Comparison of ENCODE assay signal across 8 cellular contexts in the genomic region with DNA sequence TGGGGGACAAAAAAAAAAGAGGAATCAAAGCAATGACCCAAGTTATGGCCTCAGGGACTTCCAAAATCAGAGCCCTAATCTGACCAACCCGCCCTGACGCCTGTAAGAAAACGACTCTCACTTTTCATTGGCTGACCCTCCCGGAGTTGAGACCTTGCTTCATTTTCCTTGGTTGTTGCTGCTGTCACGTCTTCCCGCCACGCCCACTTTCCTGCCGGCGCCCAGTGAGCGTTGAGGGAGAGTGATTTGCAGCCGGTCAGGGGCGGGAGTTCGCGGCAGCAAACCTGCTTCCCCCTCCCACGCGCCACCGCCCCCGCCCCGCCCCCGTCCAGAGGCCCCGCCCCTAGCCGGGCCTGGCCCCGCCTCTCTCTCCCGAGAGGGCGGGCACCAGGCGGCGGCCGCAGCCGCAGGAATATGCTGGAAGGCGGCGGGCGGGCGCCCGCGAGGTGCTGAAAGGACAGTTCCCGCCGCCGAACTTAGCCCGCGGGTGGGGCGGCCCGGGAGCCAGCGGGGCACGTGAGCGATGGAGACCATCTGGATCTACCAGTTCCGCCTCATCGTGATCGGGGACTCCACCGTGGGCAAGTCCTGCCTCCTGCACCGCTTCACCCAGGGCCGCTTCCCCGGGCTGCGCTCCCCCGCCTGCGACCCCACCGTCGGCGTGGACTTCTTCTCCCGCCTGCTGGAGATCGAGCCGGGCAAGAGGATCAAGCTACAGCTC. TPM values are rescaled to one million over a fixed set of nuclear protein-coding genes. Genes with fewer than 3 reads are reported as not detected.
DNase-seq lines count a peak whose midpoint lies in the region; ATAC-seq and TF ChIP-seq lines count a peak whose summit lies in the region.

A gene with protein sequence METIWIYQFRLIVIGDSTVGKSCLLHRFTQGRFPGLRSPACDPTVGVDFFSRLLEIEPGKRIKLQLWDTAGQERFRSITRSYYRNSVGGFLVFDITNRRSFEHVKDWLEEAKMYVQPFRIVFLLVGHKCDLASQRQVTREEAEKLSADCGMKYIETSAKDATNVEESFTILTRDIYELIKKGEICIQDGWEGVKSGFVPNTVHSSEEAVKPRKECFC (plus strand): TSS at position 403 of the 721 bp plus-strand sequence. CDS start 121 bp downstream, at position 524.

- 0 to 1% methylated on average over 61 of the region's 61 CpGs for WGBS in ectodermal cell, 2 experiments

- H3K27me3 ChIP-seq in BJ (ENCODE audit: control insufficient read depth, insufficient read depth, low read length) (peaks cover 7% of the 10 kb centered on the region), ectodermal cell (ENCODE audit: control insufficient read depth, insufficient read depth, low read length, poor library complexity, severe bottlenecking) (no peaks in the 10 kb centered on the region), lower lobe of right lung (ENCODE audit: low read depth) (peaks cover 17% of the 10 kb centered on the region)

- DNase-seq in BJ (ENCODE audit: low read depth) (peak; percentile 16), NCI-H748 (lab: John Stamatoyannopoulos, UW; ENCODE audit: unreplicated experiment) (peak; percentile 95), lower lobe of right lung (peak; percentile 93)
- peak; percentile 85 for DNase-seq in activated CD4-positive, alpha-beta memory T cell treated with anti-CD3 and anti-CD28 coated beads for 36 hours
- peak; percentile 50 to 69 for DNase-seq in stimulated activated CD4-positive, alpha-beta T cell treated with anti-CD3 and anti-CD28 coated beads, Interleukin-4, amount 100 ng/mL, for 48 hours (ENCODE audit: low read depth in 2 of 2)

- H3K4me1 Mint-ChIP-seq in activated CD4-positive, alpha-beta memory T cell treated with anti-CD3 and anti-CD28 coated beads for 36 hours (ENCODE audit: low read depth) = peaks cover 13% of the 10 kb centered on the region

- no peaks in the 10 kb centered on the region for H3K9me3 ChIP-seq in ectodermal cell (ENCODE audit: control insufficient read depth, low read length)
- no peaks in the 10 kb centered on the region for H3K9me3 ChIP-seq in lower lobe of right lung

- intact Hi-C loops in activated CD4-positive, alpha-beta memory T cell treated with anti-CD3 and anti-CD28 coated beads for 36 hours (cut with micrococcal nuclease) = loop anchor here (1.0 to 2.0 kb wide), 3 partner anchors 69 to 297 kb away; a partner anchor contains a TSS
- intact Hi-C loops in lower lobe of right lung (cut with DNase I) = no loop called here

- POLR2A ChIA-PET in BJ (lab: Charles Lee) = no interaction called here
- POLR2A ChIA-PET in activated CD4-positive, alpha-beta memory T cell treated with anti-CD3 and anti-CD28 coated beads for 36 hours (lab: Charles Lee) = no interaction called here

- TF ChIP-seq CTCF in BJ (IDR thresholded peaks at IDR 0.05; ENCODE audit: insufficient read depth, low read depth, low read length) (no peak), lower lobe of right lung (IDR thresholded peaks at IDR 0.05) (no peak)

- H3K4me3 ChIP-seq in BJ (ENCODE audit: low read depth, low read length) (peak within 1 kb of the TSS; percentile 18), ectodermal cell (ENCODE audit: insufficient read depth, low read depth, low read length) (peak within 1 kb of the TSS; percentile 85), lower lobe of right lung (peak within 1 kb of the TSS; percentile 62)

- H3K27me3 Mint-ChIP-seq in activated CD4-positive, alpha-beta memory T cell treated with anti-CD3 and anti-CD28 coated beads for 36 hours = peaks cover 34% of the 10 kb centered on the region

- H3K27ac Mint-ChIP-seq in activated CD4-positive, alpha-beta memory T cell treated with anti-CD3 and anti-CD28 coated beads for 36 hours = no peak within 1 kb of the TSS

- peak; percentile 87 for ATAC-seq in GM19372 (IDR thresholded peaks at IDR 0.05; ENCODE audit: low read depth, unreplicated experiment)
- ATAC-seq in HG03520 (IDR thresholded peaks at IDR 0.05; ENCODE audit: unreplicated experiment) = peak; percentile 89
- ATAC-seq in lower lobe of right lung = peak; percentile 97 to 99

- CTCF ChIA-PET in BJ (lab: Yijun Ruan, JAX) = interaction anchor here (1.5 kb wide), 1 partner anchor 11 kb away, joined by 7 read pairs; no protein-coding TSS in a partner anchor
- CTCF ChIA-PET in activated CD4-positive, alpha-beta memory T cell treated with anti-CD3 and anti-CD28 coated beads for 36 hours (lab: Charles Lee) = no interaction called here

- H3K4me1 ChIP-seq in ectodermal cell (ENCODE audit: control insufficient read depth, insufficient read depth, low read length) (peaks cover 3% of the 10 kb centered on the region), lower lobe of right lung (peaks cover 9% of the 10 kb centered on the region)

- H3K4me3 Mint-ChIP-seq in activated CD4-positive, alpha-beta memory T cell treated with anti-CD3 and anti-CD28 coated beads for 36 hours = peak within 1 kb of the TSS; percentile 66

- no peaks in the 10 kb centered on the region for H3K9me3 Mint-ChIP-seq in activated CD4-positive, alpha-beta memory T cell treated with anti-CD3 and anti-CD28 coated beads for 36 hours

- peaks cover 2% of the 10 kb centered on the region for H3K36me3 Mint-ChIP-seq in activated CD4-positive, alpha-beta memory T cell treated with anti-CD3 and anti-CD28 coated beads for 36 hours

- no peak within 1 kb of the TSS for H3K27ac ChIP-seq in ectodermal cell (ENCODE audit: insufficient read depth, low read depth, low read length, poor library complexity, severe bottlenecking)
- H3K27ac ChIP-seq in lower lobe of right lung = peak within 1 kb of the TSS; percentile 39

- H3K36me3 ChIP-seq in BJ (ENCODE audit: control insufficient read depth, insufficient read depth, low read length) = no peaks in the 10 kb centered on the region
- H3K36me3 ChIP-seq in ectodermal cell (ENCODE audit: control insufficient read depth, insufficient read depth, low read length) = no peaks in the 10 kb centered on the region
- no peaks in the 10 kb centered on the region for H3K36me3 ChIP-seq in lower lobe of right lung

RNA-seq across cellular contexts. Expression of the gene that starts here (rescaled TPM):
- not detected in 2 replicates for polyA plus RNA-seq in BJ (2011; rRNA removed)
- polyA minus RNA-seq in BJ (2011; rRNA and poly(A)+ RNA removed) = not detected in 2 replicates
- under 1 TPM; 0.29 to 0.71 TPM for total RNA-seq in activated CD4-positive, alpha-beta memory T cell treated with anti-CD3 and anti-CD28 coated beads for 36 hours
- 7.2 TPM for polyA plus RNA-seq in ectodermal cell (2013, experiment 1 of 4)
- 5.7 TPM for polyA plus RNA-seq in ectodermal cell (2013, experiment 2 of 4)
- polyA plus RNA-seq in ectodermal cell (2013, experiment 3 of 4) = 4.7 TPM
- 5.1 TPM for polyA plus RNA-seq in ectodermal cell (2013, experiment 4 of 4)
- total RNA-seq in lower lobe of right lung = 3.1 TPM

Comparison
In these comparisons a context has a peak if more than half of its experiments do, and no peak if none do; other contexts are left out.
1. Peak in DNase-seq and H3K4me3 ChIP-seq in BJ; RNA of the gene not detected or under 1 TPM.
2. Peak in DNase-seq in activated CD4-positive, alpha-beta memory T cell treated with anti-CD3 and anti-CD28 coated beads for 36 hours; RNA of the gene not detected or under 1 TPM.
3. DNase-seq: peak in every context shown above with its lines; median percentile 95 in NCI-H748; 93 in lower lobe of right lung; 85 in activated CD4-positive, alpha-beta memory T cell treated with anti-CD3 and anti-CD28 coated beads for 36 hours; 60 in stimulated activated CD4-positive, alpha-beta T cell treated with anti-CD3 and anti-CD28 coated beads, Interleukin-4, amount 100 ng/mL, for 48 hours; 16 in BJ.
4. H3K4me3 ChIP-seq: peak in every context shown above with its lines; median percentile 85 in ectodermal cell; 62 in lower lobe of right lung; 18 in BJ.